In the genomic region with DNA sequence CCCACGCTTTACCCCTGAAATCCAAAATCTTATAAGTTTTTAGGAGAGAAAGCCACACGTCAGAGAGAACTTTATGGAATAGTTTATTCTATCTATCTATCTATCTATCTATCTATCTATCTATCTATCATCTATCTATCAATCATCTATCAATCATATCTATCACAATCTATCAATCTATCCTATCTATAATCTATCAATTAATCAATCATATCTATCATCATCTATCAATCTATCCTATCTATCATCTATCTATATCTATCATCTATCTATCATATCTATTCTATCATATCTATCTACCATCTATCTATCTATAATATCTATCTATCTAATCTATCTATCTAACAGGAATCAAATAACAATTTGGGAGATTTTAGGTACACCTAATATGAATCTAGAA, we compare ENCODE assay signal across 26 cellular contexts.
DNase-seq lines count a peak whose midpoint lies in the region; ATAC-seq, FAIRE-seq and TF ChIP-seq lines count a peak whose summit lies in the region.
"Had no signal": no experiment of that assay in that cellular context is flagged by ENCODE, and none has a peak within 500 bp of the region (broad histone marks: within the 10 kb centered on the region; RNA-seq: fewer than 3 reads in every experiment).

No MANE protein-coding gene starts in this region.

- no peaks in the 10 kb centered on the region for H3F3A ChIP-seq in GM23338 (replicated peaks; ENCODE audit: low read depth)

- H4K20me1 ChIP-seq in K562 (replicated peaks; ENCODE audit: control insufficient read depth, insufficient read depth, low read length) (no peaks in the 10 kb centered on the region), GM23338 (replicated peaks; ENCODE audit: insufficient read depth) (no peaks in the 10 kb centered on the region)
- H4K20me1 ChIP-seq: BLaER1 had no signal

- no peak for TF ChIP-seq CTCF in K562 (IDR thresholded peaks at IDR 0.05 in 2 of 3, conservative IDR thresholded peaks at IDR 0.05 in 1 of 3; ENCODE audit: insufficient read depth in 2 of 3, low read depth in 1 of 3, low read length in 3 of 3)
- TF ChIP-seq CTCF in kidney (IDR thresholded peaks at IDR 0.05; ENCODE audit: borderline replicate concordance, extremely low read depth, insufficient read depth), result no peak
- no peak for TF ChIP-seq CTCF in GM23338 (conservative IDR thresholded peaks at IDR 0.05; ENCODE audit: low read depth in 2 of 2)

- no peaks in the 10 kb centered on the region for H3K36me3 Mint-ChIP-seq in GM23338 (ENCODE audit: low read depth)
- H3K36me3 Mint-ChIP-seq: CD14-positive monocyte; CD4-positive, alpha-beta memory T cell; CD4-positive, CD25-positive, alpha-beta regulatory T cell had no signal

- no peak overlapping the region for H3K4me3 Mint-ChIP-seq in GM23338
- H3K4me3 Mint-ChIP-seq: CD4-positive, alpha-beta memory T cell; CD4-positive, CD25-positive, alpha-beta regulatory T cell; CD8-positive, alpha-beta memory T cell had no signal

- H3K9me3 ChIP-seq in K562 (replicated peaks; ENCODE audit: control insufficient read depth, insufficient read depth, low read depth, low read length) (no peaks in the 10 kb centered on the region), kidney (ENCODE audit: control insufficient read depth in 1 of 2, low read length in 2 of 2) (no peaks in the 10 kb centered on the region)
- H3K9me3 ChIP-seq: BE2C had no signal

- H3K9me3 Mint-ChIP-seq in GM23338, result no peaks in the 10 kb centered on the region
- H3K9me3 Mint-ChIP-seq: CD8-positive, alpha-beta memory T cell had no signal

- H3K9me2 ChIP-seq in GM23338 (ENCODE audit: insufficient read depth), result peaks cover 4% of the 10 kb centered on the region; the same call in 1 of the 2 replicates

- H3K9ac ChIP-seq in K562 (ENCODE audit: insufficient read depth in 1 of 2, low read depth in 2 of 2, low read length in 2 of 2) (no peak overlapping the region), kidney (ENCODE audit: low read length in 2 of 2) (no peak overlapping the region)
- H3K9ac ChIP-seq: BLaER1 had no signal

- BruUV-seq in K562 (replicated peaks; lab: Mats Ljungman, UMichigan), result no TSS peak

- no peaks in the 10 kb centered on the region for H3K79me2 ChIP-seq in K562 (ENCODE audit: control insufficient read depth, insufficient read depth, low read length)
- no peaks in the 10 kb centered on the region for H3K79me2 ChIP-seq in GM23338 (replicated peaks; ENCODE audit: insufficient read depth)

- DNase-seq in K562 (ENCODE audit: extremely low read depth in 1 of 4, low spot score in 3 of 4) (no peak), kidney (no peak), GM23338 (ENCODE audit: low spot score) (no peak), NCI-H69 (lab: John Stamatoyannopoulos, UW) (no peak)
- DNase-seq: ACHN; BE2C; C1 segment of cervical spinal cord; CD4-positive, alpha-beta memory T cell; CD4-positive, CD25-positive, alpha-beta regulatory T cell; CD8-positive, alpha-beta memory T cell; COR-L47; DMS 273 treated with DMSO at 0.1 percent for 48 hours; DMS153; DMS53; DMS79; DND-41; EL; GDM1 had no signal

- H3K36me3 ChIP-seq in K562 (ENCODE audit: control insufficient read depth, insufficient read depth, low read length) (no peaks in the 10 kb centered on the region), kidney (ENCODE audit: control insufficient read depth in 1 of 2, insufficient read depth in 2 of 2, low read length in 2 of 2) (no peaks in the 10 kb centered on the region), GM23338 (ENCODE audit: insufficient read depth) (no peaks in the 10 kb centered on the region)
- H3K36me3 ChIP-seq: BE2C, BLaER1 had no signal

- H3K27ac Mint-ChIP-seq in GM23338, result no peak overlapping the region
- H3K27ac Mint-ChIP-seq: CD14-positive monocyte; CD4-positive, alpha-beta memory T cell; CD4-positive, CD25-positive, alpha-beta regulatory T cell; CD8-positive, alpha-beta memory T cell had no signal

- H3K4me2 ChIP-seq in K562 (ENCODE audit: insufficient read depth, low read length) (no peak overlapping the region), GM23338 (no peak overlapping the region)
- H3K4me2 ChIP-seq: BLaER1 had no signal

- peaks cover 2% of the 10 kb centered on the region for H3K27me3 Mint-ChIP-seq in GM23338 (ENCODE audit: insufficient read depth, low read depth, poor library complexity)
- H3K27me3 Mint-ChIP-seq: CD4-positive, CD25-positive, alpha-beta regulatory T cell had no signal

- CTCF ChIA-PET in K562 (lab: Yijun Ruan, JAX; ENCODE audit: low intra/inter-chr PET ratio), result no interaction called here

- H2AFZ ChIP-seq in K562 (ENCODE audit: low read depth, low read length), result no peak overlapping the region
- no peak overlapping the region for H2AFZ ChIP-seq in GM23338

- no peaks in the 10 kb centered on the region for H3K9me1 ChIP-seq in K562 (ENCODE audit: control insufficient read depth, insufficient read depth, low read length)

- no peak for ATAC-seq in K562
- ATAC-seq in GM23338, result no peak
- no peak for ATAC-seq in GM19397 (IDR thresholded peaks at IDR 0.05; ENCODE audit: unreplicated experiment)
- ATAC-seq: GM12878 had no signal

- intact Hi-C loops in K562 (cut with micrococcal nuclease), result no loop called here
- intact Hi-C loops in kidney (cut with DNase I), result no loop called here

- H3K27me3 ChIP-seq in K562 (ENCODE audit: control insufficient read depth in 2 of 2, insufficient read depth in 2 of 2, low read length in 2 of 2) (no peaks in the 10 kb centered on the region; a peak in 1 of 5 replicates), GM23338 (ENCODE audit: insufficient read depth) (no peaks in the 10 kb centered on the region)
- H3K27me3 ChIP-seq: BE2C, BLaER1 had no signal

- TF ChIP-seq RAD21 in K562 (CRISPR knock-in tag; conservative IDR thresholded peaks at IDR 0.05 in 1 of 2, IDR thresholded peaks at IDR 0.05 in 1 of 2), result no peak

- H3K27ac ChIP-seq in K562 (ENCODE audit: extremely low read depth, low read depth, low read length) (no peak overlapping the region), kidney (ENCODE audit: low read depth in 2 of 2, low read length in 2 of 2) (no peak overlapping the region), GM23338 (ENCODE audit: low read depth) (no peak overlapping the region)
- H3K27ac ChIP-seq: 22Rv1, BLaER1 had no signal

- no peaks in the 10 kb centered on the region for H3K4me1 Mint-ChIP-seq in GM23338
- H3K4me1 Mint-ChIP-seq: CD14-positive monocyte; CD4-positive, alpha-beta memory T cell; CD4-positive, CD25-positive, alpha-beta regulatory T cell; CD8-positive, alpha-beta memory T cell had no signal

- in situ Hi-C loops in K562 (cut with MboI), result no loop called here

- no peak for TF ChIP-seq POLR2A in K562 (conservative IDR thresholded peaks at IDR 0.05)

- FAIRE-seq in A204.1 (lab: Jason Lieb, UNC) (peak; percentile 34), K562 (lab: Jason Lieb, UNC) (no peak), kidney (lab: Jason Lieb, UNC) (peak; percentile 19)
- FAIRE-seq: GM12878, GM12892, GM19239 had no signal

- POLR2A ChIA-PET in K562 (lab: Yijun Ruan, JAX), result no interaction called here

- WGBS in K562 (ENCODE audit: insufficient coverage, low coverage, missing lambda C conversion rate), result 0% methylated on average over 2 of the region's 2 CpGs

- TF ChIP-seq EP300 in K562 (IDR thresholded peaks at IDR 0.05; ENCODE audit: low read length), result no peak

- no peak overlapping the region for H3K4me3 ChIP-seq in K562
- H3K4me3 ChIP-seq in kidney (ENCODE audit: low read length in 2 of 2), result no peak overlapping the region
- H3K4me3 ChIP-seq in GM23338, result no peak overlapping the region
- H3K4me3 ChIP-seq: BLaER1, GM12878 had no signal

- H3K4me1 ChIP-seq in K562 (replicated peaks in 1 of 2; ENCODE audit: control insufficient read depth in 2 of 2, insufficient read depth in 2 of 2, low read length in 2 of 2), result no peaks in the 10 kb centered on the region
- peaks cover 0 to 4% of the 10 kb centered on the region in 2 donors for H3K4me1 ChIP-seq in kidney (ENCODE audit: control insufficient read depth in 1 of 2, insufficient read depth in 1 of 2, low read depth in 1 of 2, low read length in 2 of 2)
- H3K4me1 ChIP-seq in GM23338 (ENCODE audit: insufficient read depth), result no peaks in the 10 kb centered on the region
- H3K4me1 ChIP-seq: BE2C, BLaER1 had no signal

TF ChIP-seq in K562, 482 proteins besides CTCF, POLR2A, EP300 and RAD21 (continues in another document):
- TF ChIP-seq DACH1 (IDR thresholded peaks at IDR 0.05; ENCODE audit: partially characterized antibody), result peak; percentile 83

TF ChIP-seq in GM23338, 12 proteins besides CTCF, POLR2A, EP300 and RAD21 (continues in another document):
- no peak for TF ChIP-seq STAT1 (IDR thresholded peaks at IDR 0.05; ENCODE audit: unreplicated experiment)
- TF ChIP-seq, protein P1, sequence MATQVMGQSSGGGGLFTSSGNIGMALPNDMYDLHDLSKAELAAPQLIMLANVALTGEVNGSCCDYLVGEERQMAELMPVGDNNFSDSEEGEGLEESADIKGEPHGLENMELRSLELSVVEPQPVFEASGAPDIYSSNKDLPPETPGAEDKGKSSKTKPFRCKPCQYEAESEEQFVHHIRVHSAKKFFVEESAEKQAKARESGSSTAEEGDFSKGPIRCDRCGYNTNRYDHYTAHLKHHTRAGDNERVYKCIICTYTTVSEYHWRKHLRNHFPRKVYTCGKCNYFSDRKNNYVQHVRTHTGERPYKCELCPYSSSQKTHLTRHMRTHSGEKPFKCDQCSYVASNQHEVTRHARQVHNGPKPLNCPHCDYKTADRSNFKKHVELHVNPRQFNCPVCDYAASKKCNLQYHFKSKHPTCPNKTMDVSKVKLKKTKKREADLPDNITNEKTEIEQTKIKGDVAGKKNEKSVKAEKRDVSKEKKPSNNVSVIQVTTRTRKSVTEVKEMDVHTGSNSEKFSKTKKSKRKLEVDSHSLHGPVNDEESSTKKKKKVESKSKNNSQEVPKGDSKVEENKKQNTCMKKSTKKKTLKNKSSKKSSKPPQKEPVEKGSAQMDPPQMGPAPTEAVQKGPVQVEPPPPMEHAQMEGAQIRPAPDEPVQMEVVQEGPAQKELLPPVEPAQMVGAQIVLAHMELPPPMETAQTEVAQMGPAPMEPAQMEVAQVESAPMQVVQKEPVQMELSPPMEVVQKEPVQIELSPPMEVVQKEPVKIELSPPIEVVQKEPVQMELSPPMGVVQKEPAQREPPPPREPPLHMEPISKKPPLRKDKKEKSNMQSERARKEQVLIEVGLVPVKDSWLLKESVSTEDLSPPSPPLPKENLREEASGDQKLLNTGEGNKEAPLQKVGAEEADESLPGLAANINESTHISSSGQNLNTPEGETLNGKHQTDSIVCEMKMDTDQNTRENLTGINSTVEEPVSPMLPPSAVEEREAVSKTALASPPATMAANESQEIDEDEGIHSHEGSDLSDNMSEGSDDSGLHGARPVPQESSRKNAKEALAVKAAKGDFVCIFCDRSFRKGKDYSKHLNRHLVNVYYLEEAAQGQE (IDR thresholded peaks at IDR 0.05; ENCODE audit: unreplicated experiment), result no peak
- TF ChIP-seq NANOG (IDR thresholded peaks at IDR 0.05; ENCODE audit: borderline replicate concordance), result no peak
- TF ChIP-seq EZH2phosphoT487 (IDR thresholded peaks at IDR 0.05; ENCODE audit: unreplicated experiment), result no peak
- no peak for TF ChIP-seq ZNF331 (CRISPR knock-in tag; IDR thresholded peaks at IDR 0.05; ENCODE audit: low read depth)
- TF ChIP-seq EZH2 (IDR thresholded peaks at IDR 0.05; ENCODE audit: low read depth, unreplicated experiment), result no peak
- TF ChIP-seq ZNF114 (CRISPR knock-in tag; IDR thresholded peaks at IDR 0.05), result no peak
- no peak for TF ChIP-seq CREB1 (CRISPR knock-in tag; IDR thresholded peaks at IDR 0.05; ENCODE audit: low read depth)
- no peak for TF ChIP-seq JUNB (IDR thresholded peaks at IDR 0.05; ENCODE audit: unreplicated experiment)
